ENCODE assay signal across 23 cellular contexts in genomic region chr2:200350796-200351195, GRCh38. TPM values are rescaled to one million over a fixed set of nuclear protein-coding genes. Genes with fewer than 3 reads are reported as not detected.
DNase-seq lines count a peak whose midpoint lies in the region; ATAC-seq and TF ChIP-seq lines count a peak whose summit lies in the region.
"Had no signal": no experiment of that assay in that cellular context is flagged by ENCODE, and none has a peak within 500 bp of the region (broad histone marks: within the 10 kb centered on the region; RNA-seq: fewer than 3 reads in every experiment).

No MANE protein-coding gene starts in this region.

- H3F3A ChIP-seq in GM23338 (replicated peaks; ENCODE audit: low read depth): no peaks in the 10 kb centered on the region

- H3K27me3 Mint-ChIP-seq in GM23338 (ENCODE audit: insufficient read depth, low read depth, poor library complexity) (peaks cover 6% of the 10 kb centered on the region), progenitor cell of endocrine pancreas (no peaks in the 10 kb centered on the region)

- peaks cover 55% of the 10 kb centered on the region for H3K4me1 ChIP-seq in GM23338 (ENCODE audit: insufficient read depth)
- H3K4me1 ChIP-seq in effector memory CD4-positive, alpha-beta T cell (ENCODE audit: control insufficient read depth, insufficient read depth, low read length, poor library complexity, severe bottlenecking): no peaks in the 10 kb centered on the region
- peaks cover 5 to 13% of the 10 kb centered on the region in 2 donors for H3K4me1 ChIP-seq in uterus

- no peak overlapping the region for H2AFZ ChIP-seq in GM23338
- H2AFZ ChIP-seq: neural progenitor cell had no signal

- H3K79me2 ChIP-seq in GM23338 (replicated peaks; ENCODE audit: insufficient read depth): peaks cover 98% of the 10 kb centered on the region

- DNase-seq in GM23338 (ENCODE audit: low spot score) (no peak), amniotic epithelial cell (ENCODE audit: low read depth) (peak; percentile 78), fibroblast of pulmonary artery (ENCODE audit: low read depth) (peak; percentile 79), progenitor cell of endocrine pancreas (ENCODE audit: low spot score, unreplicated experiment) (no peak), uterus (no peak)
- no peak for DNase-seq in NK-92 treated with Interleukin-12 subunit alpha and Interleukin-12 subunit beta, amount 100 ng/mL, for 24 hours (lab: John Stamatoyannopoulos, UW)
- no peak for DNase-seq in effector memory CD4-positive, alpha-beta T cell
- DNase-seq: activated CD8-positive, alpha-beta memory T cell treated with anti-CD3 and anti-CD28 coated beads for 24 hours; activated effector memory CD4-positive, alpha-beta T cell treated with anti-CD3 and anti-CD28 coated beads, Interleukin-2, amount 50 U/mL, for 16 hours; caudate nucleus; CD8-positive, alpha-beta T cell; GDM1; hippocampal formation; left ventricle myocardium superior; NCI-H1105; NCI-H345; sigmoid colon; stimulated activated CD4-positive, alpha-beta T cell treated with anti-CD3 and anti-CD28 coated beads, Interleukin-4, amount 100 ng/mL, for 4 hours; upper lobe of left lung had no signal

- no peak overlapping the region for H3K4me3 ChIP-seq in GM23338
- no peak overlapping the region for H3K4me3 ChIP-seq in fibroblast of pulmonary artery (replicated peaks; ENCODE audit: low read depth, low read length)
- no peak overlapping the region for H3K4me3 ChIP-seq in effector memory CD4-positive, alpha-beta T cell (ENCODE audit: insufficient read depth, low read depth, low read length, poor library complexity, severe bottlenecking)
- H3K4me3 ChIP-seq in uterus: no peak overlapping the region
- H3K4me3 ChIP-seq: neural progenitor cell, sigmoid colon, SK-N-MC, upper lobe of left lung had no signal

- H3K4me1 Mint-ChIP-seq in GM23338: peaks cover 72% of the 10 kb centered on the region
- H3K4me1 Mint-ChIP-seq in progenitor cell of endocrine pancreas (ENCODE audit: low read depth): peaks cover 58% of the 10 kb centered on the region
- H3K4me1 Mint-ChIP-seq: IgD-negative memory B cell had no signal

- no peaks in the 10 kb centered on the region for H3K9me2 ChIP-seq in GM23338 (ENCODE audit: insufficient read depth)

- no peak for TF ChIP-seq CTCF in GM23338 (conservative IDR thresholded peaks at IDR 0.05; ENCODE audit: low read depth in 2 of 2)
- TF ChIP-seq CTCF in fibroblast of pulmonary artery (IDR thresholded peaks at IDR 0.05; ENCODE audit: low read length, missing control alignments): no peak
- no peak for TF ChIP-seq CTCF in progenitor cell of endocrine pancreas (IDR thresholded peaks at IDR 0.05; ENCODE audit: unreplicated experiment)
- no peak for TF ChIP-seq CTCF in uterus (IDR thresholded peaks at IDR 0.05)

- no peaks in the 10 kb centered on the region for H4K20me1 ChIP-seq in GM23338 (replicated peaks; ENCODE audit: insufficient read depth)

- H3K36me3 ChIP-seq in GM23338 (ENCODE audit: insufficient read depth) (no peaks in the 10 kb centered on the region), uterus (no peaks in the 10 kb centered on the region)
- no peaks in the 10 kb centered on the region for H3K36me3 ChIP-seq in effector memory CD4-positive, alpha-beta T cell (ENCODE audit: control insufficient read depth, insufficient read depth, low read length)
- H3K36me3 ChIP-seq: neural progenitor cell, sigmoid colon, upper lobe of left lung had no signal

- H3K27ac Mint-ChIP-seq in GM23338: peak overlapping the region; percentile 82
- H3K27ac Mint-ChIP-seq in progenitor cell of endocrine pancreas: peak overlapping the region; percentile 96
- H3K27ac Mint-ChIP-seq: CD8-positive, alpha-beta T cell; IgD-negative memory B cell had no signal

- ATAC-seq in GM23338 (no peak), GM18870 (IDR thresholded peaks at IDR 0.05; ENCODE audit: unreplicated experiment) (no peak)
- ATAC-seq: CD8-positive, alpha-beta T cell; left ventricle myocardium superior had no signal

- intact Hi-C loops in uterus (cut with DNase I; ENCODE audit: low total_unique reads): no loop called here

- H3K9me3 Mint-ChIP-seq in GM23338: no peaks in the 10 kb centered on the region; the same call in 2 of the 3 replicates
- H3K9me3 Mint-ChIP-seq in progenitor cell of endocrine pancreas (ENCODE audit: low read depth): no peaks in the 10 kb centered on the region
- H3K9me3 Mint-ChIP-seq: CD8-positive, alpha-beta T cell; IgD-negative memory B cell; neural progenitor cell had no signal

- no peak for TF ChIP-seq POLR2A in uterus (IDR thresholded peaks at IDR 0.05)

- H3K9me3 ChIP-seq in effector memory CD4-positive, alpha-beta T cell (ENCODE audit: control insufficient read depth, low read length): no peaks in the 10 kb centered on the region
- no peaks in the 10 kb centered on the region for H3K9me3 ChIP-seq in uterus
- H3K9me3 ChIP-seq: sigmoid colon, upper lobe of left lung had no signal

- peak overlapping the region; percentile 21 for H3K27ac ChIP-seq in GM23338 (ENCODE audit: low read depth)
- no peak overlapping the region for H3K27ac ChIP-seq in effector memory CD4-positive, alpha-beta T cell (ENCODE audit: insufficient read depth, low read length, poor library complexity, severe bottlenecking)
- no peak overlapping the region for H3K27ac ChIP-seq in uterus
- H3K27ac ChIP-seq: neural progenitor cell, SK-N-MC, upper lobe of left lung had no signal

- no peak overlapping the region for H3K4me3 Mint-ChIP-seq in GM23338
- no peak overlapping the region for H3K4me3 Mint-ChIP-seq in progenitor cell of endocrine pancreas (ENCODE audit: low read depth)
- H3K4me3 Mint-ChIP-seq: CD8-positive, alpha-beta T cell; IgD-negative memory B cell; neural progenitor cell had no signal

- H3K36me3 Mint-ChIP-seq in GM23338 (ENCODE audit: low read depth) (peaks cover 41% of the 10 kb centered on the region), progenitor cell of endocrine pancreas (ENCODE audit: insufficient read depth) (peaks cover 3% of the 10 kb centered on the region)
- H3K36me3 Mint-ChIP-seq: CD8-positive, alpha-beta T cell had no signal

- no peaks in the 10 kb centered on the region for H3K27me3 ChIP-seq in GM23338 (ENCODE audit: insufficient read depth)
- H3K27me3 ChIP-seq in effector memory CD4-positive, alpha-beta T cell (replicated peaks; ENCODE audit: control insufficient read depth, insufficient read depth, low read length, poor library complexity, severe bottlenecking): no peaks in the 10 kb centered on the region
- no peaks in the 10 kb centered on the region for H3K27me3 ChIP-seq in uterus
- H3K27me3 ChIP-seq: neural progenitor cell, sigmoid colon, upper lobe of left lung had no signal

- no peak overlapping the region for H3K4me2 ChIP-seq in GM23338

TF ChIP-seq in GM23338, 12 proteins besides CTCF, POLR2A, EP300 and RAD21 (continues in another document):
- no peak for TF ChIP-seq EZH2phosphoT487 (IDR thresholded peaks at IDR 0.05; ENCODE audit: unreplicated experiment)
- TF ChIP-seq, protein P1, sequence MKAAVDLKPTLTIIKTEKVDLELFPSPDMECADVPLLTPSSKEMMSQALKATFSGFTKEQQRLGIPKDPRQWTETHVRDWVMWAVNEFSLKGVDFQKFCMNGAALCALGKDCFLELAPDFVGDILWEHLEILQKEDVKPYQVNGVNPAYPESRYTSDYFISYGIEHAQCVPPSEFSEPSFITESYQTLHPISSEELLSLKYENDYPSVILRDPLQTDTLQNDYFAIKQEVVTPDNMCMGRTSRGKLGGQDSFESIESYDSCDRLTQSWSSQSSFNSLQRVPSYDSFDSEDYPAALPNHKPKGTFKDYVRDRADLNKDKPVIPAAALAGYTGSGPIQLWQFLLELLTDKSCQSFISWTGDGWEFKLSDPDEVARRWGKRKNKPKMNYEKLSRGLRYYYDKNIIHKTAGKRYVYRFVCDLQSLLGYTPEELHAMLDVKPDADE (IDR thresholded peaks at IDR 0.05): no peak
- TF ChIP-seq ZNF114 (CRISPR knock-in tag; IDR thresholded peaks at IDR 0.05): no peak
- TF ChIP-seq STAT1 (IDR thresholded peaks at IDR 0.05; ENCODE audit: unreplicated experiment): no peak
- no peak for TF ChIP-seq ZNF331 (CRISPR knock-in tag; IDR thresholded peaks at IDR 0.05; ENCODE audit: low read depth)

RNA-seq across cellular contexts. Expression of gene SPATS2L, which starts 44.3 kb away (rescaled TPM):
- 118 and 146 TPM in 2 replicates for total RNA-seq in GM23338 (2014; rRNA removed; shearing (Covaris generic))
- polyA plus RNA-seq in GM23338 (2016; fragmentation: Nextera tagmentation; extraction: Ambion mirVana): 154 and 263 TPM in 2 replicates
- total RNA-seq in progenitor cell of endocrine pancreas: 110 and 121 TPM in 2 replicates
- total RNA-seq in uterus: 10 to 100 TPM; 20.6 to 99.3 (median 73.1) TPM

Comparison
In these comparisons a context has a peak if more than half of its experiments do, and no peak if none do; other contexts are left out.
1. DNase-seq: peak in amniotic epithelial cell (single experiment) and fibroblast of pulmonary artery (single experiment); none in GM23338 (single experiment), progenitor cell of endocrine pancreas (single experiment), NK-92 treated with Interleukin-12 subunit alpha and Interleukin-12 subunit beta, amount 100 ng/mL, for 24 hours (single experiment), effector memory CD4-positive, alpha-beta T cell (0 of 3) and uterus (0 of 2).